8 cellular contexts compared by ENCODE assay signal in genomic region chr9:137445275-137445807, GRCh38. TPM values are rescaled to one million over a fixed set of nuclear protein-coding genes. Genes with fewer than 3 reads are reported as not detected.
DNase-seq lines count a peak whose midpoint lies in the region; ATAC-seq, FAIRE-seq and TF ChIP-seq lines count a peak whose summit lies in the region.

No MANE protein-coding gene starts in this region.

- POLR2A ChIA-PET in A549 (lab: Yijun Ruan, JAX), result interaction anchor here (1.0 to 1.3 kb wide), 2 partner anchors 14 to 22 kb away, joined by 4 to 6 read pairs; partner anchors contain the start of genes EXD3, NOXA1 and NSMF
- POLR2A ChIA-PET in SK-N-SH (lab: Yijun Ruan, JAX), result interaction anchor here (0.6 to 0.8 kb wide), 2 partner anchors 16 to 22 kb away, joined by 3 read pairs; partner anchors contain the start of gene NOXA1

- ATAC-seq in A549 (peak; percentile 63 to 73), GM18511 (IDR thresholded peaks at IDR 0.05; ENCODE audit: unreplicated experiment) (peak; percentile 61), psoas muscle (peak; percentile 78 to 91 (median 82))

- no peak overlapping the region for H3K27ac Mint-ChIP-seq in activated naive CD4-positive, alpha-beta T cell treated with anti-CD3 and anti-CD28 coated beads for 36 hours
- H3K27ac Mint-ChIP-seq in glutamatergic neuron (ENCODE audit: unreplicated experiment), result no peak overlapping the region

- no peaks in the 10 kb centered on the region for H4K20me1 ChIP-seq in SK-N-SH (ENCODE audit: insufficient read depth)

- CTCF ChIA-PET in A549 (lab: Yijun Ruan, JAX), result interaction anchor here (0.6 to 7.6 kb wide), 25 partner anchors 8 to 434 kb away, joined by 3 to 98 read pairs (median 4); partner anchors contain the start of genes EXD3, NOXA1, NRARP and NSMF
- CTCF ChIA-PET in SK-N-SH (lab: Yijun Ruan, JAX), result interaction anchor here (0.7 to 7.0 kb wide), 26 partner anchors 8 to 238 kb away, joined by 3 to 53 read pairs (median 4); partner anchors contain the start of genes EXD3, MRPL41, NOXA1 and NRARP
- CTCF ChIA-PET in activated naive CD4-positive, alpha-beta T cell treated with anti-CD3 and anti-CD28 coated beads for 36 hours (lab: Charles Lee), result interaction anchor here (1.6 kb wide), 1 partner anchor 23 kb away, joined by 6 read pairs; the partner anchor contains the start of genes EXD3 and NOXA1

- H3K4me1 Mint-ChIP-seq in activated naive CD4-positive, alpha-beta T cell treated with anti-CD3 and anti-CD28 coated beads for 36 hours (ENCODE audit: low read depth), result peaks cover 13% of the 10 kb centered on the region
- H3K4me1 Mint-ChIP-seq in glutamatergic neuron (ENCODE audit: low read depth, unreplicated experiment), result peaks cover 6% of the 10 kb centered on the region

- TF ChIP-seq POLR2A in A549 (IDR thresholded peaks at IDR 0.05; ENCODE audit: low read length) (no peak), vagina (IDR thresholded peaks at IDR 0.05) (no peak)

- H3K9me3 ChIP-seq in A549, result no peaks in the 10 kb centered on the region
- H3K9me3 ChIP-seq in SK-N-SH, result no peaks in the 10 kb centered on the region
- no peaks in the 10 kb centered on the region for H3K9me3 ChIP-seq in psoas muscle
- H3K9me3 ChIP-seq in vagina, result no peaks in the 10 kb centered on the region

- WGBS in A549 (ENCODE audit: missing lambda C conversion rate), result 13% methylated on average over 12 of the region's 14 CpGs
- WGBS in SK-N-SH (ENCODE audit: low lambda C conversion rate), result 8% methylated on average over 10 of the region's 14 CpGs
- 14 to 21% (median 15%) methylated on average over 14 of the region's 14 CpGs for WGBS in psoas muscle, 3 donors

- TF ChIP-seq EP300 in A549 (IDR thresholded peaks at IDR 0.05) (no peak), SK-N-SH (IDR thresholded peaks at IDR 0.05; ENCODE audit: borderline replicate concordance in 1 of 2, low read depth in 1 of 2, low read length in 1 of 2) (no peak)

- no peak overlapping the region for H3K9ac ChIP-seq in SK-N-SH

- TF ChIP-seq RAD21 in A549 (conservative IDR thresholded peaks at IDR 0.05 in 1 of 2, IDR thresholded peaks at IDR 0.05 in 1 of 2) (peak; percentile 62 to 66), SK-N-SH (IDR thresholded peaks at IDR 0.05; ENCODE audit: low read length) (peak; percentile 72)

- H3K4me1 ChIP-seq in A549 (peaks cover 10% of the 10 kb centered on the region), SK-N-SH (ENCODE audit: control insufficient read depth in 1 of 2, insufficient read depth in 2 of 2, low read depth in 1 of 2, low read length in 1 of 2) (peaks cover 0 to 10% of the 10 kb centered on the region in 2 experiments; a peak in 2 of 4 replicates), psoas muscle (peaks cover 3% of the 10 kb centered on the region), vagina (peaks cover 22% of the 10 kb centered on the region)

- H3K27me3 ChIP-seq in SK-N-SH (ENCODE audit: insufficient read depth), result peaks cover 4% of the 10 kb centered on the region; the same call in 1 of the 2 replicates
- H3K27me3 ChIP-seq in psoas muscle (ENCODE audit: insufficient read depth in 3 of 3, low read length in 2 of 3), result peaks cover 0 to 21% (median 5%) of the 10 kb centered on the region in 3 donors
- H3K27me3 ChIP-seq in vagina, result no peaks in the 10 kb centered on the region

- H3K27me3 Mint-ChIP-seq in activated naive CD4-positive, alpha-beta T cell treated with anti-CD3 and anti-CD28 coated beads for 36 hours (ENCODE audit: low read depth), result peaks cover 5% of the 10 kb centered on the region
- H3K27me3 Mint-ChIP-seq in glutamatergic neuron (ENCODE audit: unreplicated experiment), result peaks cover 2% of the 10 kb centered on the region

- FAIRE-seq in A549 (lab: Jason Lieb, UNC), result no peak

- peak; percentile 75 to 77 for DNase-seq in A549 (ENCODE audit: low read depth in 1 of 2, low spot score in 1 of 2)
- peak; percentile 82 for DNase-seq in LHCN-M2 (ENCODE audit: low read depth)
- peak; percentile 83 for DNase-seq in SK-N-SH
- peak; percentile 94 for DNase-seq in activated naive CD4-positive, alpha-beta T cell treated with anti-CD3 and anti-CD28 coated beads for 36 hours
- DNase-seq in glutamatergic neuron, result peak; percentile 85
- DNase-seq in psoas muscle, result peak; percentile 81 to 87
- DNase-seq in vagina (ENCODE audit: extremely low spot score in 2 of 2), result no peak

- intact Hi-C loops in activated naive CD4-positive, alpha-beta T cell treated with anti-CD3 and anti-CD28 coated beads for 36 hours (cut with micrococcal nuclease), result loop anchor here (1.0 kb wide), 2 partner anchors 22 to 151 kb away; partner anchors contain the start of genes EXD3 and NOXA1
- intact Hi-C loops in psoas muscle (cut with DNase I) (no loop called here), vagina (cut with DNase I) (no loop called here)

- H3K4me2 ChIP-seq in A549 (peak overlapping the region; percentile 64), SK-N-SH (no peak overlapping the region)

- no peaks in the 10 kb centered on the region for H3K9me3 Mint-ChIP-seq in activated naive CD4-positive, alpha-beta T cell treated with anti-CD3 and anti-CD28 coated beads for 36 hours
- H3K9me3 Mint-ChIP-seq in glutamatergic neuron (ENCODE audit: unreplicated experiment), result peaks cover 5% of the 10 kb centered on the region

- peaks cover 8% of the 10 kb centered on the region for H3F3A ChIP-seq in SK-N-SH (replicated peaks; ENCODE audit: insufficient read depth)

- H3K36me3 Mint-ChIP-seq in activated naive CD4-positive, alpha-beta T cell treated with anti-CD3 and anti-CD28 coated beads for 36 hours (ENCODE audit: low read depth), result peaks cover 3% of the 10 kb centered on the region
- no peaks in the 10 kb centered on the region for H3K36me3 Mint-ChIP-seq in glutamatergic neuron (ENCODE audit: unreplicated experiment)

- H3K27ac ChIP-seq in A549 (peak overlapping the region in 1 of 2 experiments; percentile 48; a peak in 1 of 6 replicates), SK-N-SH (ENCODE audit: low read depth in 2 of 2, low read length in 1 of 2) (no peak overlapping the region), psoas muscle (no peak overlapping the region), vagina (no peak overlapping the region)

- H3K79me2 ChIP-seq in SK-N-SH (ENCODE audit: insufficient read depth), result no peaks in the 10 kb centered on the region

- TF ChIP-seq CTCF in A549 (IDR thresholded peaks at IDR 0.05), result peak; percentile 79
- TF ChIP-seq CTCF in SK-N-SH (IDR thresholded peaks at IDR 0.05), result peak; percentile 89
- peak; percentile 92 for TF ChIP-seq CTCF in glutamatergic neuron (IDR thresholded peaks at IDR 0.05; ENCODE audit: partially characterized antibody, unreplicated experiment)
- peak; percentile 71 for TF ChIP-seq CTCF in psoas muscle (IDR thresholded peaks at IDR 0.05)
- TF ChIP-seq CTCF in vagina (IDR thresholded peaks at IDR 0.05), result peak; percentile 68 to 80 (median 73)

- H3K4me3 ChIP-seq in A549 (no peak overlapping the region), SK-N-SH (ENCODE audit: low read depth in 2 of 2, low read length in 1 of 2) (peak overlapping the region in 1 of 2 experiments; percentile 35; a peak in 1 of 4 replicates), psoas muscle (no peak overlapping the region), vagina (no peak overlapping the region)

- H3K4me3 Mint-ChIP-seq in activated naive CD4-positive, alpha-beta T cell treated with anti-CD3 and anti-CD28 coated beads for 36 hours, result no peak overlapping the region
- H3K4me3 Mint-ChIP-seq in glutamatergic neuron (ENCODE audit: unreplicated experiment), result no peak overlapping the region

- no peaks in the 10 kb centered on the region for H3K9me2 ChIP-seq in SK-N-SH

- no peak overlapping the region for H2AFZ ChIP-seq in SK-N-SH (ENCODE audit: low read depth)

- H3K36me3 ChIP-seq in SK-N-SH (replicated peaks in 1 of 2; ENCODE audit: control insufficient read depth in 1 of 2, insufficient read depth in 2 of 2, low read length in 1 of 2) (peaks cover 3 to 11% of the 10 kb centered on the region in 2 experiments), psoas muscle (ENCODE audit: insufficient read depth in 1 of 2, low read depth in 1 of 2) (peaks cover 0 to 18% of the 10 kb centered on the region in 2 donors), vagina (peaks cover 0 to 9% of the 10 kb centered on the region in 2 donors)

RNA-seq across cellular contexts. Expression of gene ENTPD8, which starts 4.2 kb away (rescaled TPM):
- polyA plus RNA-seq in A549 (2011; rRNA removed) (0.18 and 0.22 TPM in 2 replicates), A549 (2017; fragmentation: RNase III; extraction: RNeasy Plus Mini Kit Qiagen cat#74134 plus additional on column Dnase treatment) (0.21 to 0.41 TPM (median 0.36 TPM) in 3 replicates), SK-N-SH (2012; rRNA removed) (0.18 and 0.30 TPM in 2 replicates), psoas muscle (under 1 TPM in 1 of 3 donors, not detected in 2; 0.01 TPM)
- polyA plus RNA-seq in A549 (2012; cell fraction: cytosol; rRNA removed), result 0.22 and 0.29 TPM in 2 replicates
- 3.6 TPM in 2 replicates for polyA plus RNA-seq in A549 (2012; cell fraction: nucleus; rRNA removed)
- polyA minus RNA-seq in A549 (2011; rRNA and poly(A)+ RNA removed), result 0.08 TPM in 1 of 2 replicates, not detected in the other
- total RNA-seq in LHCN-M2 (2014; rRNA removed) (not detected in 2 replicates), glutamatergic neuron (ENCODE audit: unreplicated experiment) (1.0 TPM), psoas muscle (not detected), vagina (not detected)
- not detected for polyA plus RNA-seq in LHCN-M2 (2012)
- polyA plus RNA-seq in SK-N-SH (2012; cell fraction: cytosol; rRNA removed), result 0.03 and 0.12 TPM in 2 replicates
- 2.2 and 2.6 TPM in 2 replicates for polyA plus RNA-seq in SK-N-SH (2012; cell fraction: nucleus; rRNA removed)
- total RNA-seq in activated naive CD4-positive, alpha-beta T cell treated with anti-CD3 and anti-CD28 coated beads for 36 hours, result not detected

RNA-seq across cellular contexts. Expression of gene NSMF, which starts 13.8 kb away (rescaled TPM):
- polyA plus RNA-seq in A549 (2011; rRNA removed) (16.0 and 20.0 TPM in 2 replicates), A549 (2017; fragmentation: RNase III; extraction: RNeasy Plus Mini Kit Qiagen cat#74134 plus additional on column Dnase treatment) (29.2 to 35.0 TPM (median 33.0 TPM) in 3 replicates), SK-N-SH (2012; rRNA removed) (58.6 and 58.8 TPM in 2 replicates), psoas muscle (10 to 100 TPM in 1 of 3 donors, 1 to 10 TPM in 2; 4.9 to 11.0 (median 5.7) TPM)
- 33.6 and 46.9 TPM in 2 replicates for polyA plus RNA-seq in A549 (2012; cell fraction: cytosol; rRNA removed)
- polyA plus RNA-seq in A549 (2012; cell fraction: nucleus; rRNA removed), result 116 and 143 TPM in 2 replicates
- 21.3 and 25.0 TPM in 2 replicates for polyA minus RNA-seq in A549 (2011; rRNA and poly(A)+ RNA removed)
- total RNA-seq in LHCN-M2 (2014; rRNA removed) (53.7 and 64.0 TPM in 2 replicates), glutamatergic neuron (ENCODE audit: unreplicated experiment) (131 TPM), psoas muscle (10 to 100 TPM in 1 of 4 donors, 1 to 10 TPM in 3; 4.8 to 11.2 (median 6.4) TPM), vagina (35.1 TPM)
- polyA plus RNA-seq in LHCN-M2 (2012), result 38.4 TPM
- 23.7 and 36.2 TPM in 2 replicates for polyA plus RNA-seq in SK-N-SH (2012; cell fraction: cytosol; rRNA removed)
- 185 and 220 TPM in 2 replicates for polyA plus RNA-seq in SK-N-SH (2012; cell fraction: nucleus; rRNA removed)
- total RNA-seq in activated naive CD4-positive, alpha-beta T cell treated with anti-CD3 and anti-CD28 coated beads for 36 hours, result 10 to 100 TPM; 33.2 to 35.7 TPM

RNA-seq across cellular contexts. Expression of gene NOXA1, which starts 22.1 kb away (rescaled TPM):
- polyA plus RNA-seq in A549 (2011; rRNA removed) (0.44 and 0.58 TPM in 2 replicates), A549 (2017; fragmentation: RNase III; extraction: RNeasy Plus Mini Kit Qiagen cat#74134 plus additional on column Dnase treatment) (1.1 to 1.9 TPM (median 1.5 TPM) in 3 replicates), SK-N-SH (2012; rRNA removed) (0.39 and 0.67 TPM in 2 replicates), psoas muscle (1 to 10 TPM in 1 of 3 donors, under 1 TPM in 2; 0.43 to 1.0 (median 0.83) TPM)
- 0.63 and 1.1 TPM in 2 replicates for polyA plus RNA-seq in A549 (2012; cell fraction: cytosol; rRNA removed)
- 3.9 and 6.1 TPM in 2 replicates for polyA plus RNA-seq in A549 (2012; cell fraction: nucleus; rRNA removed)
- polyA minus RNA-seq in A549 (2011; rRNA and poly(A)+ RNA removed), result 0.19 and 0.33 TPM in 2 replicates
- total RNA-seq in LHCN-M2 (2014; rRNA removed) (0.17 and 0.19 TPM in 2 replicates), glutamatergic neuron (ENCODE audit: unreplicated experiment) (2.6 TPM), psoas muscle (1 to 10 TPM in 3 of 4 donors, under 1 TPM in 1; 0.62 to 5.1 (median 2.5) TPM), vagina (2.9 TPM)
- 0.13 TPM for polyA plus RNA-seq in LHCN-M2 (2012)
- 0.12 and 0.22 TPM in 2 replicates for polyA plus RNA-seq in SK-N-SH (2012; cell fraction: cytosol; rRNA removed)
- polyA plus RNA-seq in SK-N-SH (2012; cell fraction: nucleus; rRNA removed), result 5.1 and 9.4 TPM in 2 replicates
- 1 to 10 TPM; 1.0 to 1.2 TPM for total RNA-seq in activated naive CD4-positive, alpha-beta T cell treated with anti-CD3 and anti-CD28 coated beads for 36 hours

RNA-seq across cellular contexts. Expression of gene EXD3, which starts 22.4 kb away (rescaled TPM):
- 3.3 and 3.4 TPM in 2 replicates for polyA plus RNA-seq in A549 (2011; rRNA removed)
- 2.3 and 4.1 TPM in 2 replicates for polyA plus RNA-seq in A549 (2012; cell fraction: cytosol; rRNA removed)
- polyA plus RNA-seq in A549 (2012; cell fraction: nucleus; rRNA removed), result 11.3 and 14.6 TPM in 2 replicates
- polyA plus RNA-seq in A549 (2017; fragmentation: RNase III; extraction: RNeasy Plus Mini Kit Qiagen cat#74134 plus additional on column Dnase treatment), result 4.0 to 5.4 TPM (median 4.5 TPM) in 3 replicates
- 2.5 and 3.5 TPM in 2 replicates for polyA minus RNA-seq in A549 (2011; rRNA and poly(A)+ RNA removed)
- total RNA-seq in LHCN-M2 (2014; rRNA removed), result 4.0 and 6.5 TPM in 2 replicates
- 6.9 TPM for polyA plus RNA-seq in LHCN-M2 (2012)
- 11.5 and 14.2 TPM in 2 replicates for polyA plus RNA-seq in SK-N-SH (2012; rRNA removed)
- polyA plus RNA-seq in SK-N-SH (2012; cell fraction: cytosol; rRNA removed), result 5.2 and 7.4 TPM in 2 replicates
- 50.1 and 63.9 TPM in 2 replicates for polyA plus RNA-seq in SK-N-SH (2012; cell fraction: nucleus; rRNA removed)
- total RNA-seq in activated naive CD4-positive, alpha-beta T cell treated with anti-CD3 and anti-CD28 coated beads for 36 hours, result 10 to 100 TPM; 11.2 to 12.7 TPM
- 24.5 TPM for total RNA-seq in glutamatergic neuron (ENCODE audit: unreplicated experiment)
- 10 to 100 TPM in 2 of 4 donors, 1 to 10 TPM in 2; 6.7 to 11.2 (median 9.7) TPM for total RNA-seq in psoas muscle
- 1 to 10 TPM; 5.7 to 9.9 (median 7.2) TPM for polyA plus RNA-seq in psoas muscle
- total RNA-seq in vagina, result 35.6 TPM

Comparison
In these comparisons a context has a peak if more than half of its experiments do, and no peak if none do; other contexts are left out.
1. DNase-seq: peak in A549 (2 of 2), LHCN-M2 (single experiment), SK-N-SH (single experiment), activated naive CD4-positive, alpha-beta T cell treated with anti-CD3 and anti-CD28 coated beads for 36 hours (single experiment), glutamatergic neuron (single experiment) and psoas muscle (2 of 2); none in vagina (0 of 2).
2. Of the 12 proteins assayed by ChIP-seq in both A549 and SK-N-SH: peak only in A549: none; only in SK-N-SH: none; in both: CTCF, RAD21 and SMC3; in neither: 8; mixed calls (peak in some experiments, not most) for 1.
3. Peak in every context shown above with its lines, with median percentiles within 50 percentile points of each other: ATAC-seq and CTCF ChIP-seq.